ENCODE assay signal across 8 cellular contexts in genomic region chr16:5193877-5194276, GRCh38.
"Had no signal": no experiment of that assay in that cellular context is flagged by ENCODE, and none has a peak within 500 bp of the region (broad histone marks: within the 10 kb centered on the region; RNA-seq: fewer than 3 reads in every experiment).

No MANE protein-coding gene starts in this region.

- DNase-seq: GM23248, GOT3, H7, HFFc6, IMR-90, KG1 had no signal

- ATAC-seq: HCT116, K562 had no signal
